In genomic region chr12:18146375-18146774, GRCh38 we compare ENCODE assay signal across 23 cellular contexts. TPM values are rescaled to one million over a fixed set of nuclear protein-coding genes. Genes with fewer than 3 reads are reported as not detected.
DNase-seq lines count a peak whose midpoint lies in the region; ATAC-seq, FAIRE-seq and TF ChIP-seq lines count a peak whose summit lies in the region.
"Had no signal": no experiment of that assay in that cellular context is flagged by ENCODE, and none has a peak within 500 bp of the region (broad histone marks: within the 10 kb centered on the region; RNA-seq: fewer than 3 reads in every experiment).

No MANE protein-coding gene starts in this region.

- H3K9me3 ChIP-seq in adipocyte (ENCODE audit: control insufficient read depth, low read length), result no peaks in the 10 kb centered on the region
- H3K9me3 ChIP-seq in HepG2 (ENCODE audit: low read length), result no peaks in the 10 kb centered on the region
- H3K9me3 ChIP-seq: colonic mucosa, sigmoid colon, tibial nerve had no signal

- in situ Hi-C loops in HepG2 (cut with HindIII; ENCODE audit: extremely low pct_ligation_motif_present, low pct_unique_long_range_greater_than_20kb), result loop anchor here (10.0 kb wide), 1 partner anchor 178 kb away; no protein-coding TSS in a partner anchor

- intact Hi-C loops in HepG2 (cut with micrococcal nuclease; ENCODE audit: unreplicated experiment), result no loop called here
- intact Hi-C loops in activated naive CD4-positive, alpha-beta T cell treated with anti-CD3 and anti-CD28 coated beads for 36 hours (cut with micrococcal nuclease), result no loop called here

- BruUV-seq in HepG2 (replicated peaks; lab: Mats Ljungman, UMichigan), result no TSS peak

- H3K36me3 Mint-ChIP-seq in activated naive CD4-positive, alpha-beta T cell treated with anti-CD3 and anti-CD28 coated beads for 36 hours (ENCODE audit: low read depth), result no peaks in the 10 kb centered on the region
- H3K36me3 Mint-ChIP-seq in activated T-cell treated with anti-CD3 and anti-CD28 coated beads, Interleukin-2, amount 50 U/mL, for 24 hours (ENCODE audit: low read depth), result no peaks in the 10 kb centered on the region
- H3K36me3 Mint-ChIP-seq: activated naive CD4-positive, alpha-beta T cell treated with anti-CD3 and anti-CD28 coated beads, Interleukin-2, amount 50 U/mL, for 24 hours; CD8-positive, alpha-beta T cell had no signal

- H3K9ac ChIP-seq in adipocyte (ENCODE audit: low read length) (peak overlapping the region; percentile 53), HepG2 (ENCODE audit: insufficient read depth, low read depth, low read length) (no peak overlapping the region)

- TF ChIP-seq RAD21 in HepG2 (CRISPR knock-in tag; IDR thresholded peaks at IDR 0.05), result no peak

- H3K36me3 ChIP-seq in adipocyte (ENCODE audit: control insufficient read depth, insufficient read depth, low read length, severe bottlenecking), result no peaks in the 10 kb centered on the region
- H3K36me3 ChIP-seq in HepG2 (replicated peaks in 1 of 2; ENCODE audit: control insufficient read depth in 1 of 2, insufficient read depth in 2 of 2, low read length in 2 of 2), result no peaks in the 10 kb centered on the region
- H3K36me3 ChIP-seq: colonic mucosa, sigmoid colon, tibial nerve had no signal

- no peaks in the 10 kb centered on the region for H3K79me2 ChIP-seq in HepG2 (ENCODE audit: insufficient read depth, low read length)

- TF ChIP-seq CTCF in HepG2 (CRISPR knock-in tag; IDR thresholded peaks at IDR 0.05), result no peak

- no peak overlapping the region for H3K27ac Mint-ChIP-seq in activated naive CD4-positive, alpha-beta T cell treated with anti-CD3 and anti-CD28 coated beads for 36 hours
- H3K27ac Mint-ChIP-seq in activated T-cell treated with anti-CD3 and anti-CD28 coated beads, Interleukin-2, amount 50 U/mL, for 24 hours, result no peak overlapping the region
- H3K27ac Mint-ChIP-seq: activated naive CD4-positive, alpha-beta T cell treated with anti-CD3 and anti-CD28 coated beads, Interleukin-2, amount 50 U/mL, for 24 hours; CD8-positive, alpha-beta T cell had no signal

- H3K4me3 Mint-ChIP-seq in activated naive CD4-positive, alpha-beta T cell treated with anti-CD3 and anti-CD28 coated beads for 36 hours, result no peak overlapping the region
- no peak overlapping the region for H3K4me3 Mint-ChIP-seq in activated T-cell treated with anti-CD3 and anti-CD28 coated beads, Interleukin-2, amount 50 U/mL, for 24 hours
- H3K4me3 Mint-ChIP-seq: activated naive CD4-positive, alpha-beta T cell treated with anti-CD3 and anti-CD28 coated beads, Interleukin-2, amount 50 U/mL, for 24 hours; activated T-cell treated with anti-CD3 and anti-CD28 coated beads, Interleukin-2, amount 50 U/mL, for 4 hours; CD8-positive, alpha-beta T cell had no signal

- ATAC-seq in HepG2 (no peak), HG03469 (IDR thresholded peaks at IDR 0.05; ENCODE audit: unreplicated experiment) (no peak), GM18907 (IDR thresholded peaks at IDR 0.05; ENCODE audit: unreplicated experiment) (no peak)
- ATAC-seq: activated T-cell treated with anti-CD3 and anti-CD28 coated beads, Interleukin-2, amount 50 U/mL, for 4 hours; CD8-positive, alpha-beta T cell; K562; stimulated activated naive CD8-positive, alpha-beta T cell treated with anti-CD3 and anti-CD28 coated beads, Interleukin-15, Interleukin-2, amounts not matched to agents 100 U/mL and 50 U/mL, for 24 hours had no signal

- FAIRE-seq in HepG2 (lab: Jason Lieb, UNC), result no peak
- FAIRE-seq: H54, K562 had no signal

- H3K4me3 ChIP-seq in adipocyte (ENCODE audit: low read length) (peak overlapping the region; percentile 45), HepG2 (replicated peaks in 1 of 3; ENCODE audit: insufficient read depth in 1 of 3, low read depth in 2 of 3, low read length in 3 of 3) (no peak overlapping the region)
- H3K4me3 ChIP-seq: colonic mucosa, K562, sigmoid colon, tibial nerve had no signal

- H4K20me1 ChIP-seq in HepG2 (ENCODE audit: insufficient read depth, low read length), result no peaks in the 10 kb centered on the region

- H3K27me3 ChIP-seq in adipocyte (replicated peaks; ENCODE audit: control insufficient read depth, insufficient read depth, low read length) (no peaks in the 10 kb centered on the region), HepG2 (ENCODE audit: control insufficient read depth in 1 of 2, insufficient read depth in 2 of 2, low read length in 2 of 2) (no peaks in the 10 kb centered on the region)
- H3K27me3 ChIP-seq: colonic mucosa, sigmoid colon, tibial nerve had no signal

- H3K27ac ChIP-seq in HepG2 (ENCODE audit: extremely low read length, insufficient read depth, low read length), result no peak overlapping the region
- H3K27ac ChIP-seq: colonic mucosa, RWPE1, sigmoid colon, tibial nerve, VCaP had no signal

- 49% methylated on average over 3 of the region's 3 CpGs for WGBS in HepG2 (ENCODE audit: low lambda C conversion rate)

- no peak overlapping the region for H2AFZ ChIP-seq in HepG2 (ENCODE audit: low read length)

- CTCF ChIA-PET in HepG2 (lab: Yijun Ruan, JAX; ENCODE audit: low intra/inter-chr PET ratio, low total read pairs), result no interaction called here
- CTCF ChIA-PET in activated naive CD4-positive, alpha-beta T cell treated with anti-CD3 and anti-CD28 coated beads for 36 hours (lab: Charles Lee), result no interaction called here

- POLR2A ChIA-PET in HepG2 (lab: Yijun Ruan, JAX), result no interaction called here

- no peaks in the 10 kb centered on the region for H3K4me1 Mint-ChIP-seq in activated naive CD4-positive, alpha-beta T cell treated with anti-CD3 and anti-CD28 coated beads for 36 hours (ENCODE audit: low read depth)
- H3K4me1 Mint-ChIP-seq in activated T-cell treated with anti-CD3 and anti-CD28 coated beads, Interleukin-2, amount 50 U/mL, for 24 hours (ENCODE audit: low read depth), result no peaks in the 10 kb centered on the region
- H3K4me1 Mint-ChIP-seq: activated naive CD4-positive, alpha-beta T cell treated with anti-CD3 and anti-CD28 coated beads, Interleukin-2, amount 50 U/mL, for 24 hours had no signal

- H3K9me3 Mint-ChIP-seq in activated naive CD4-positive, alpha-beta T cell treated with anti-CD3 and anti-CD28 coated beads for 36 hours, result no peaks in the 10 kb centered on the region
- no peaks in the 10 kb centered on the region for H3K9me3 Mint-ChIP-seq in activated T-cell treated with anti-CD3 and anti-CD28 coated beads, Interleukin-2, amount 50 U/mL, for 24 hours
- H3K9me3 Mint-ChIP-seq: activated naive CD4-positive, alpha-beta T cell treated with anti-CD3 and anti-CD28 coated beads, Interleukin-2, amount 50 U/mL, for 24 hours; activated T-cell treated with anti-CD3 and anti-CD28 coated beads, Interleukin-2, amount 50 U/mL, for 4 hours; CD8-positive, alpha-beta T cell had no signal

- H3K4me1 ChIP-seq in adipocyte (ENCODE audit: control insufficient read depth, insufficient read depth, low read length) (peaks cover 20% of the 10 kb centered on the region), HepG2 (ENCODE audit: insufficient read depth, low read length) (no peaks in the 10 kb centered on the region)
- H3K4me1 ChIP-seq: colonic mucosa, sigmoid colon had no signal

- no peak for TF ChIP-seq POLR2A in HepG2 (IDR thresholded peaks at IDR 0.05; ENCODE audit: insufficient read depth in 1 of 2, low read depth in 2 of 2, low read length in 2 of 2)

- H3K27me3 Mint-ChIP-seq in activated naive CD4-positive, alpha-beta T cell treated with anti-CD3 and anti-CD28 coated beads for 36 hours (ENCODE audit: low read depth), result no peaks in the 10 kb centered on the region
- H3K27me3 Mint-ChIP-seq in activated T-cell treated with anti-CD3 and anti-CD28 coated beads, Interleukin-2, amount 50 U/mL, for 24 hours, result no peaks in the 10 kb centered on the region
- H3K27me3 Mint-ChIP-seq: activated naive CD4-positive, alpha-beta T cell treated with anti-CD3 and anti-CD28 coated beads, Interleukin-2, amount 50 U/mL, for 24 hours had no signal

- DNase-seq in CD1c-positive myeloid dendritic cell (ENCODE audit: extremely low spot score), result peak; percentile 76
- DNase-seq in MV-4-11 (lab: John Stamatoyannopoulos, UW), result peak; percentile 92
- DNase-seq in adipocyte (ENCODE audit: low read depth), result no peak
- no peak for DNase-seq in HepG2 (ENCODE audit: low spot score)
- DNase-seq in activated naive CD4-positive, alpha-beta T cell treated with anti-CD3 and anti-CD28 coated beads for 36 hours, result no peak
- DNase-seq in activated T-cell treated with anti-CD3 and anti-CD28 coated beads, Interleukin-2, amount 50 U/mL, for 24 hours, result no peak
- DNase-seq: activated CD4-positive, alpha-beta T cell treated with anti-CD3 and anti-CD28 coated beads, Interleukin-2, amount 50 U/mL, for 48 hours; activated T-cell treated with anti-CD3 and anti-CD28 coated beads, Interleukin-2, amount 50 U/mL, for 4 hours; CD8-positive, alpha-beta T cell; colonic mucosa; NCI-H82; sigmoid colon; stimulated activated naive CD8-positive, alpha-beta T cell treated with anti-CD3 and anti-CD28 coated beads, Interleukin-15, Interleukin-2, amounts not matched to agents 100 U/mL and 50 U/mL, for 24 hours; T-helper 1 cell had no signal

- no peak overlapping the region for H3K4me2 ChIP-seq in HepG2 (ENCODE audit: low read depth, low read length)

- TF ChIP-seq EP300 in HepG2 (IDR thresholded peaks at IDR 0.05; ENCODE audit: low read depth in 2 of 2, low read length in 2 of 2) (no peak), HepG2 (CRISPR knock-in tag; IDR thresholded peaks at IDR 0.05; ENCODE audit: borderline replicate concordance) (no peak)

RNA-seq across cellular contexts. Expression of gene RERGL, which starts 56.4 kb away (rescaled TPM):
- not detected in 2 replicates for total RNA-seq in HepG2 (2016; rRNA removed; fragmentation: Illumina TruSeq; extraction: Trizol)
- not detected in 2 replicates for total RNA-seq in HepG2 (2016; cell fraction: cytosol; rRNA removed; fragmentation: Illumina TruSeq; extraction: Trizol; ENCODE audit: low read depth)
- total RNA-seq in HepG2 (2016; cell fraction: insoluble cytoplasmic fraction; rRNA removed; fragmentation: Illumina TruSeq; extraction: Trizol), result not detected in 2 replicates
- total RNA-seq in HepG2 (2016; cell fraction: membrane; rRNA removed; fragmentation: Illumina TruSeq; extraction: Trizol), result not detected in 2 replicates
- not detected in 2 replicates for total RNA-seq in HepG2 (2016; cell fraction: nucleus; rRNA removed; fragmentation: Illumina TruSeq; extraction: Trizol)
- polyA plus RNA-seq in HepG2 (2011; rRNA removed), result not detected in 2 replicates
- polyA plus RNA-seq in HepG2 (2011; cell fraction: cytosol; rRNA removed), result not detected in 2 replicates
- polyA plus RNA-seq in HepG2 (2011; cell fraction: nucleus; rRNA removed), result not detected in 2 replicates
- polyA plus RNA-seq in HepG2 (2012), result not detected in 2 replicates
- polyA plus RNA-seq in HepG2 (2016; cell fraction: cytosol; fragmentation: Illumina TruSeq; extraction: Trizol; ENCODE audit: low read depth), result not detected in 2 replicates
- polyA plus RNA-seq in HepG2 (2016; cell fraction: insoluble cytoplasmic fraction; fragmentation: Illumina TruSeq; extraction: Trizol; ENCODE audit: low read depth), result not detected in 2 replicates
- not detected in 2 replicates for polyA plus RNA-seq in HepG2 (2016; cell fraction: membrane; fragmentation: Illumina TruSeq; extraction: Trizol; ENCODE audit: low read depth)
- not detected in 2 replicates for polyA plus RNA-seq in HepG2 (2016; cell fraction: nucleus; fragmentation: Illumina TruSeq; extraction: Trizol; ENCODE audit: insufficient read depth, low read depth)
- not detected in 2 replicates for polyA minus RNA-seq in HepG2 (2011; rRNA and poly(A)+ RNA removed; ENCODE audit: low replicate concordance)
- polyA minus RNA-seq in HepG2 (2011; cell fraction: cytosol; rRNA and poly(A)+ RNA removed), result not detected in 2 replicates
- polyA minus RNA-seq in HepG2 (2011; cell fraction: nucleus; rRNA and poly(A)+ RNA removed), result not detected in 2 replicates
- not detected for total RNA-seq in activated naive CD4-positive, alpha-beta T cell treated with anti-CD3 and anti-CD28 coated beads for 36 hours
- total RNA-seq: activated T-cell treated with anti-CD3 and anti-CD28 coated beads, Interleukin-2, amount 50 U/mL, for 4 hours; CD8-positive, alpha-beta T cell; K562; osteocyte had no signal

Comparison
In these comparisons a context has a peak if more than half of its experiments do, and no peak if none do; other contexts are left out.
1. DNase-seq: peak in CD1c-positive myeloid dendritic cell (single experiment) and MV-4-11 (single experiment); none in adipocyte (single experiment), HepG2 (single experiment), activated naive CD4-positive, alpha-beta T cell treated with anti-CD3 and anti-CD28 coated beads for 36 hours (single experiment) and activated T-cell treated with anti-CD3 and anti-CD28 coated beads, Interleukin-2, amount 50 U/mL, for 24 hours (single experiment).